In genomic region chr17:40791808-40792436, GRCh38 we compare ENCODE assay signal across 1 cellular context.
TF ChIP-seq lines count a peak whose summit lies in the region.

No MANE protein-coding gene starts in this region.

TF ChIP-seq in HepG2, 621 proteins besides CTCF, POLR2A, EP300 and RAD21:
- no peak for TF ChIP-seq FOXP1 (IDR thresholded peaks at IDR 0.05)
- TF ChIP-seq FOXP1 (CRISPR knock-in tag; IDR thresholded peaks at IDR 0.05): no peak
- TF ChIP-seq GATA4 (IDR thresholded peaks at IDR 0.05; ENCODE audit: borderline replicate concordance, low read depth): no peak
- no peak for TF ChIP-seq ERF (CRISPR knock-in tag; IDR thresholded peaks at IDR 0.05)
- no peak for TF ChIP-seq HNRNPH1 (optimal IDR thresholded peaks at IDR 0.05; ENCODE audit: low read depth, low read length)
- TF ChIP-seq FOXK2 (IDR thresholded peaks at IDR 0.05): no peak
- 0 out of 2 replicates have a peak, but pooled peaks have one; percentile 40 for TF ChIP-seq MIXL1 (CRISPR knock-in tag; IDR thresholded peaks at IDR 0.05)
- TF ChIP-seq SP140L (CRISPR knock-in tag; IDR thresholded peaks at IDR 0.05; ENCODE audit: borderline replicate concordance): 0 out of 2 replicates have a peak, but pooled peaks have one; percentile 83
- no peak for TF ChIP-seq TEAD2 (CRISPR knock-in tag; IDR thresholded peaks at IDR 0.05)
- TF ChIP-seq SAP130 (CRISPR knock-in tag; IDR thresholded peaks at IDR 0.05; ENCODE audit: low read depth): peak; percentile 26; the same call in 1 of the 2 replicates
- no peak for TF ChIP-seq PCBP2 (optimal IDR thresholded peaks at IDR 0.05; ENCODE audit: low read depth, low read length, poor library complexity, severe bottlenecking)
- TF ChIP-seq RXRA (CRISPR knock-in tag; IDR thresholded peaks at IDR 0.05): no peak
- TF ChIP-seq NFYB (CRISPR knock-in tag; IDR thresholded peaks at IDR 0.05): no peak
- TF ChIP-seq ZSCAN29 (CRISPR knock-in tag; conservative IDR thresholded peaks at IDR 0.05): peak; percentile 99
- no peak for TF ChIP-seq REXO4 (CRISPR knock-in tag; IDR thresholded peaks at IDR 0.05; ENCODE audit: borderline replicate concordance)
- peak; percentile 18; the same call in 1 of the 2 replicates for TF ChIP-seq CREB1 (IDR thresholded peaks at IDR 0.05)
- no peak for TF ChIP-seq CREB1 (CRISPR knock-in tag; IDR thresholded peaks at IDR 0.05)
- TF ChIP-seq ZNF883 (CRISPR knock-in tag; IDR thresholded peaks at IDR 0.05; ENCODE audit: not compliant biosample characterization): no peak
- peak; percentile 97 for TF ChIP-seq SMC3 (IDR thresholded peaks at IDR 0.05; ENCODE audit: low read length)
- peak; percentile 63 for TF ChIP-seq STAG1 (CRISPR knock-in tag; IDR thresholded peaks at IDR 0.05)
- no peak for TF ChIP-seq MLLT10 (CRISPR knock-in tag; IDR thresholded peaks at IDR 0.05)
- peak; percentile 31; the same call in 1 of the 2 replicates for TF ChIP-seq GATAD2A (CRISPR knock-in tag; IDR thresholded peaks at IDR 0.05)
- TF ChIP-seq NFIB (CRISPR knock-in tag; IDR thresholded peaks at IDR 0.05; ENCODE audit: borderline replicate concordance): no peak
- TF ChIP-seq TEAD3 (CRISPR knock-in tag; optimal IDR thresholded peaks at IDR 0.05; ENCODE audit: borderline replicate concordance): peak; percentile 52
- no peak for TF ChIP-seq ZMYM2 (CRISPR knock-in tag; IDR thresholded peaks at IDR 0.05)
- TF ChIP-seq PRMT3 (CRISPR knock-in tag; IDR thresholded peaks at IDR 0.05; ENCODE audit: borderline replicate concordance, low read depth): no peak
- TF ChIP-seq, protein P1, sequence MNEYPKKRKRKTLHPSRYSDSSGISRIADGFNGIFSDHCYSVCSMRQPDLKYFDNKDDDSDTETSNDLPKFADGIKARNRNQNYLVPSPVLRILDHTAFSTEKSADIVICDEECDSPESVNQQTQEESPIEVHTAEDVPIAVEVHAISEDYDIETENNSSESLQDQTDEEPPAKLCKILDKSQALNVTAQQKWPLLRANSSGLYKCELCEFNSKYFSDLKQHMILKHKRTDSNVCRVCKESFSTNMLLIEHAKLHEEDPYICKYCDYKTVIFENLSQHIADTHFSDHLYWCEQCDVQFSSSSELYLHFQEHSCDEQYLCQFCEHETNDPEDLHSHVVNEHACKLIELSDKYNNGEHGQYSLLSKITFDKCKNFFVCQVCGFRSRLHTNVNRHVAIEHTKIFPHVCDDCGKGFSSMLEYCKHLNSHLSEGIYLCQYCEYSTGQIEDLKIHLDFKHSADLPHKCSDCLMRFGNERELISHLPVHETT (CRISPR knock-in tag; conservative IDR thresholded peaks at IDR 0.05): no peak
